In genomic region chr9:129776938-129777768, GRCh38 we compare ENCODE assay signal across 8 cellular contexts.
A peak's percentile ranks its signal among the peaks of the same experiment; 100 is the strongest.
DNase-seq lines count a peak whose midpoint lies in the region; ATAC-seq and TF ChIP-seq lines count a peak whose summit lies in the region.

No MANE protein-coding gene starts in this region.

- no peaks in the 10 kb centered on the region for H3K36me3 ChIP-seq in mucosa of rectum (ENCODE audit: control insufficient read depth in 2 of 2, insufficient read depth in 2 of 2, low read length in 2 of 2)

- peak overlapping the region in 1 of 2 donors; percentile 53 for H3K9ac ChIP-seq in mucosa of rectum (ENCODE audit: low read depth in 1 of 2, low read length in 2 of 2)

- peaks cover 5 to 9% of the 10 kb centered on the region in 2 donors for H3K4me1 ChIP-seq in mucosa of rectum (ENCODE audit: control insufficient read depth in 2 of 2, insufficient read depth in 2 of 2, low read length in 2 of 2)

- H3K4me3 ChIP-seq in epithelial cell of esophagus (ENCODE audit: low read length) (no peak overlapping the region), mucosa of rectum (ENCODE audit: low read length in 2 of 2) (peak overlapping the region in 1 of 2 donors; percentile 17)

- TF ChIP-seq CTCF in epithelial cell of esophagus (IDR thresholded peaks at IDR 0.05; ENCODE audit: insufficient read depth, low read depth, low read length, missing control alignments) = no peak

- peak overlapping the region; percentile 72 to 77 for H3K27ac ChIP-seq in mucosa of rectum (ENCODE audit: low read depth in 2 of 2, low read length in 2 of 2)

- no peaks in the 10 kb centered on the region for H3K9me3 ChIP-seq in mucosa of rectum (ENCODE audit: control insufficient read depth in 2 of 2, low read length in 2 of 2)

- no peaks in the 10 kb centered on the region for H3K27me3 ChIP-seq in mucosa of rectum (ENCODE audit: control insufficient read depth in 2 of 2, insufficient read depth in 2 of 2, low read length in 2 of 2)

- DNase-seq in DMS153 treated with DMSO at 0.1 percent for 48 hours (lab: John Stamatoyannopoulos, UW; ENCODE audit: unreplicated experiment) (peak; percentile 46), NCI-H2107 (lab: John Stamatoyannopoulos, UW) (peak; percentile 87), epithelial cell of esophagus (ENCODE audit: low read depth) (peak; percentile 98), D341Med (ENCODE audit: low spot score) (no peak)
- peak; percentile 64 for DNase-seq in activated CD8-positive, alpha-beta memory T cell treated with anti-CD3 and anti-CD28 coated beads for 24 hours
- peak; percentile 12 for DNase-seq in stimulated activated CD8-positive, alpha-beta memory T cell treated with anti-CD3 and anti-CD28 coated beads, Interleukin-7, amount 100 ng/mL, for 24 hours (ENCODE audit: low read depth)

- no peak for ATAC-seq in HG02571 (IDR thresholded peaks at IDR 0.05; ENCODE audit: unreplicated experiment)
